ENCODE assay signal across 8 cellular contexts in genomic region chrX:46912098-46912672, GRCh38. TPM values are rescaled to one million over a fixed set of nuclear protein-coding genes. Genes with fewer than 3 reads are reported as not detected.
DNase-seq lines count a peak whose midpoint lies in the region; ATAC-seq and TF ChIP-seq lines count a peak whose summit lies in the region.

Gene JADE3 (plus strand): TSS chrX:46912421. CDS start chrX:46984895, 72,474 bp downstream.

- no TSS peak for BruUV-seq in OCI-LY7 (replicated peaks; lab: Mats Ljungman, UMichigan)

- H3K4me1 ChIP-seq in OCI-LY7 (ENCODE audit: insufficient read depth, low read length, poor library complexity, severe bottlenecking) (peaks cover 7% of the 10 kb centered on the region), neuronal stem cell (ENCODE audit: control insufficient read depth in 2 of 2, insufficient read depth in 1 of 2, low read depth in 1 of 2, low read length in 2 of 2) (peaks cover 3% of the 10 kb centered on the region in 2 donors)

- intact Hi-C loops in OCI-LY7 (cut with micrococcal nuclease; ENCODE audit: unreplicated experiment) = loop anchor here (1.0 to 2.0 kb wide), 2 partner anchors 66 to 153 kb away; partner anchors contain the start of gene SLC9A7

- H3K4me2 ChIP-seq in OCI-LY7 (ENCODE audit: low read length) (peak within 1 kb of the TSS; percentile 74), neuronal stem cell (ENCODE audit: insufficient read depth, low read length, poor library complexity, severe bottlenecking) (peak within 1 kb of the TSS; percentile 54)

- in situ Hi-C loops in KBM-7 (cut with MboI; ENCODE audit: low pct_unique_long_range_greater_than_20kb, low sequenced_read_pairs) = no loop called here

- peak within 1 kb of the TSS; percentile 94 for H3K18ac ChIP-seq in neuronal stem cell (ENCODE audit: low read length)

- peak within 1 kb of the TSS; percentile 26 for H2BK15ac ChIP-seq in neuronal stem cell (ENCODE audit: low read length)

- H3K27ac ChIP-seq in OCI-LY7 (ENCODE audit: low read depth, low read length, poor library complexity, severe bottlenecking) (no peak within 1 kb of the TSS), neuronal stem cell (replicated peaks; ENCODE audit: low read length) (peak within 1 kb of the TSS; percentile 79)

- no peak within 1 kb of the TSS for H3K14ac ChIP-seq in neuronal stem cell (ENCODE audit: low read length)

- H3K4ac ChIP-seq in neuronal stem cell (ENCODE audit: low read length) = no peak within 1 kb of the TSS

- H4K20me1 ChIP-seq in OCI-LY7 (ENCODE audit: insufficient read depth, low read length) = no peaks in the 10 kb centered on the region

- no peaks in the 10 kb centered on the region for H3K36me3 Mint-ChIP-seq in activated naive CD4-positive, alpha-beta T cell treated with anti-CD3 and anti-CD28 coated beads, Interleukin-2, amount 50 U/mL, for 72 hours

- H3K36me3 ChIP-seq in OCI-LY7 (ENCODE audit: insufficient read depth, low read length) (no peaks in the 10 kb centered on the region; the same call in 1 of the 2 replicates), neuronal stem cell (replicated peaks in 1 of 2; ENCODE audit: control insufficient read depth in 2 of 2, insufficient read depth in 2 of 2, low read length in 2 of 2) (no peaks in the 10 kb centered on the region)

- CTCF ChIA-PET in OCI-LY7 (lab: Charles Lee; ENCODE audit: unreplicated experiment) = interaction anchor here (0.6 kb wide), 1 partner anchor 1659 kb away, joined by 4 read pairs; no protein-coding TSS in a partner anchor

- H3K79me2 ChIP-seq in OCI-LY7 (ENCODE audit: insufficient read depth, low read depth, low read length) = peaks cover 10% of the 10 kb centered on the region; the same call in 1 of the 2 replicates

- H3K9me2 ChIP-seq in OCI-LY7 (ENCODE audit: insufficient read depth, low read length) = no peaks in the 10 kb centered on the region

- H2BK120ac ChIP-seq in neuronal stem cell (ENCODE audit: low read depth, low read length) = no peak within 1 kb of the TSS

- H4K91ac ChIP-seq in neuronal stem cell (ENCODE audit: low read depth, low read length, poor library complexity) = no peak within 1 kb of the TSS

- no peak within 1 kb of the TSS for H2AK5ac ChIP-seq in neuronal stem cell (ENCODE audit: low read depth, low read length)

- H3K79me1 ChIP-seq in neuronal stem cell (ENCODE audit: low read depth, low read length) = no peaks in the 10 kb centered on the region

- WGBS in neuronal stem cell (ENCODE audit: extremely low coverage in 2 of 2, insufficient read length in 2 of 2, insufficient replicate concordance in 1 of 2), 2 donors = no CpG with 5 or more reads among the region's 71 CpGs

- peak in 4 of 6 experiments; percentile 1 to 20 (median 4) for DNase-seq in stimulated activated naive CD4-positive, alpha-beta T cell (lab: John Stamatoyannopoulos, UW)
- no peak for DNase-seq in stimulated activated naive CD4-positive, alpha-beta T cell treated with Interleukin-2 at 50 U/mL for 16 hours (lab: John Stamatoyannopoulos, UW)
- peak; percentile 87 for DNase-seq in KBM-7
- peak; percentile 71 for DNase-seq in OCI-LY7 (ENCODE audit: low spot score)
- DNase-seq in activated naive CD4-positive, alpha-beta T cell treated with anti-CD3 and anti-CD28 coated beads, Interleukin-2, amount 50 U/mL, for 72 hours (ENCODE audit: low spot score in 2 of 2) = peak in 1 of 2 donors; percentile 11
- DNase-seq in glomerular visceral epithelial cell (ENCODE audit: extremely low spot score) = peak; percentile 76
- DNase-seq in neuronal stem cell (ENCODE audit: low spot score) = peak; percentile 66

- POLR2A ChIA-PET in OCI-LY7 (lab: Charles Lee) = interaction anchor here (0.5 to 0.6 kb wide), 2 partner anchors 45 to 122 kb away, joined by 3 to 4 read pairs; no protein-coding TSS in a partner anchor

- H3K27me3 ChIP-seq in neuronal stem cell (ENCODE audit: control insufficient read depth in 3 of 3, insufficient read depth in 3 of 3, low read depth in 1 of 3, low read length in 3 of 3) = no peaks in the 10 kb centered on the region

- H4K8ac ChIP-seq in neuronal stem cell (ENCODE audit: low read depth, low read length) = no peak within 1 kb of the TSS

- peak; percentile 25; the same call in 1 of the 2 replicates for TF ChIP-seq CTCF in OCI-LY7 (conservative IDR thresholded peaks at IDR 0.05; ENCODE audit: low read length)

- H2BK12ac ChIP-seq in neuronal stem cell (ENCODE audit: low read length) = no peak within 1 kb of the TSS

- H3K4me3 ChIP-seq in OCI-LY7 (ENCODE audit: low read depth, low read length, poor library complexity, severe bottlenecking) = peak within 1 kb of the TSS; percentile 75
- peak within 1 kb of the TSS; percentile 66 to 96 for H3K4me3 ChIP-seq in neuronal stem cell (ENCODE audit: low read length in 2 of 2)

- H2AFZ ChIP-seq in OCI-LY7 (ENCODE audit: low read length) = peak within 1 kb of the TSS; percentile 26; the same call in 1 of the 2 replicates
- peak within 1 kb of the TSS; percentile 95 for H2AFZ ChIP-seq in neuronal stem cell (ENCODE audit: low read length)

- peak; percentile 50 to 63 for ATAC-seq in activated naive CD4-positive, alpha-beta T cell treated with anti-CD3 and anti-CD28 coated beads, Interleukin-2, amount 50 U/mL, for 72 hours
- ATAC-seq in HG03108 (IDR thresholded peaks at IDR 0.05; ENCODE audit: unreplicated experiment) = no peak

- H3K9me3 ChIP-seq in OCI-LY7 (ENCODE audit: low read length) (no peaks in the 10 kb centered on the region), neuronal stem cell (replicated peaks in 1 of 2; ENCODE audit: control insufficient read depth in 2 of 2, insufficient read depth in 1 of 2, low read depth in 1 of 2, low read length in 2 of 2) (no peaks in the 10 kb centered on the region)

- peak within 1 kb of the TSS; percentile 81 for H3K9ac ChIP-seq in neuronal stem cell (ENCODE audit: low read depth, low read length, poor library complexity)

- peak within 1 kb of the TSS; percentile 66 for H2BK5ac ChIP-seq in neuronal stem cell (ENCODE audit: low read length)

- no peaks in the 10 kb centered on the region for H3K9me3 Mint-ChIP-seq in activated naive CD4-positive, alpha-beta T cell treated with anti-CD3 and anti-CD28 coated beads, Interleukin-2, amount 50 U/mL, for 72 hours

- H3K27ac Mint-ChIP-seq in activated naive CD4-positive, alpha-beta T cell treated with anti-CD3 and anti-CD28 coated beads, Interleukin-2, amount 50 U/mL, for 72 hours = no peak within 1 kb of the TSS

- peak within 1 kb of the TSS; percentile 43 for H3K23ac ChIP-seq in neuronal stem cell (ENCODE audit: low read depth, low read length, poor library complexity)

RNA-seq across cellular contexts. Expression of gene JADE3, which starts in this region (rescaled TPM):
- 6.1 and 6.5 TPM in 2 replicates for total RNA-seq in OCI-LY7 (2014; rRNA removed; shearing (Covaris generic))
- total RNA-seq in OCI-LY7 (2022) = 10.7 and 12.8 TPM in 2 replicates
- total RNA-seq in activated naive CD4-positive, alpha-beta T cell treated with anti-CD3 and anti-CD28 coated beads, Interleukin-2, amount 50 U/mL, for 72 hours = 1 to 10 TPM in 1 of 2 donors, under 1 TPM in 1; 0.43 to 1.9 TPM
- polyA plus RNA-seq in neuronal stem cell (2013, experiment 1 of 2) = 8.5 TPM
- 8.7 TPM for polyA plus RNA-seq in neuronal stem cell (2013, experiment 2 of 2)
